In genomic region chr12:26612203-26612602, GRCh38 we compare ENCODE assay signal across 19 cellular contexts.
DNase-seq lines count a peak whose midpoint lies in the region; ATAC-seq and TF ChIP-seq lines count a peak whose summit lies in the region.
"Had no signal": no experiment of that assay in that cellular context is flagged by ENCODE, and none has a peak within 500 bp of the region (broad histone marks: within the 10 kb centered on the region; RNA-seq: fewer than 3 reads in every experiment).

No MANE protein-coding gene starts in this region.

- ATAC-seq in activated CD4-positive, CD25-positive, alpha-beta regulatory T cell treated with anti-CD3 and anti-CD28 coated beads, Interleukin-2, amount 50 U/mL, for 24 hours, result no peak
- ATAC-seq in GM19397 (IDR thresholded peaks at IDR 0.05; ENCODE audit: unreplicated experiment), result no peak
- no peak for ATAC-seq in activated CD4-positive, alpha-beta T cell treated with anti-CD3 and anti-CD28 coated beads for 36 hours

- POLR2A ChIA-PET in HEK293T (lab: Yijun Ruan, JAX), result no interaction called here
- POLR2A ChIA-PET in activated CD4-positive, alpha-beta T cell treated with anti-CD3 and anti-CD28 coated beads for 36 hours (lab: Charles Lee), result no interaction called here

- CTCF ChIA-PET in HEK293T (lab: Yijun Ruan, JAX), result no interaction called here
- CTCF ChIA-PET in activated CD4-positive, alpha-beta T cell treated with anti-CD3 and anti-CD28 coated beads for 36 hours (lab: Charles Lee), result interaction anchor here (0.6 kb wide), 1 partner anchor 21 kb away, joined by 3 read pairs; no protein-coding TSS in a partner anchor

- no peaks in the 10 kb centered on the region for H3K27me3 Mint-ChIP-seq in endothelial cell (ENCODE audit: unreplicated experiment)
- no peaks in the 10 kb centered on the region for H3K27me3 Mint-ChIP-seq in activated CD4-positive, alpha-beta T cell treated with anti-CD3 and anti-CD28 coated beads for 36 hours

- no peaks in the 10 kb centered on the region for H3K9me3 Mint-ChIP-seq in endothelial cell (ENCODE audit: unreplicated experiment)
- no peaks in the 10 kb centered on the region for H3K9me3 Mint-ChIP-seq in activated CD4-positive, alpha-beta T cell treated with anti-CD3 and anti-CD28 coated beads for 36 hours (ENCODE audit: low read depth)
- H3K9me3 Mint-ChIP-seq: CD14-positive monocyte had no signal

- H3K4me3 Mint-ChIP-seq in endothelial cell (ENCODE audit: unreplicated experiment), result no peak overlapping the region
- no peak overlapping the region for H3K4me3 Mint-ChIP-seq in activated CD4-positive, alpha-beta T cell treated with anti-CD3 and anti-CD28 coated beads for 36 hours
- H3K4me3 Mint-ChIP-seq: CD14-positive monocyte had no signal

- no peaks in the 10 kb centered on the region for H3K36me3 Mint-ChIP-seq in endothelial cell (ENCODE audit: low read depth, unreplicated experiment)
- peaks cover 4% of the 10 kb centered on the region for H3K36me3 Mint-ChIP-seq in activated CD4-positive, alpha-beta T cell treated with anti-CD3 and anti-CD28 coated beads for 36 hours (ENCODE audit: low read depth)

- intact Hi-C loops in activated CD4-positive, alpha-beta T cell treated with anti-CD3 and anti-CD28 coated beads for 36 hours (cut with DNase I, micrococcal nuclease), result loop anchor here in 1 of 2 experiments (5.0 to 10.0 kb wide), 2 partner anchors 177 to 490 kb away; no protein-coding TSS in a partner anchor

- TF ChIP-seq CTCF in endothelial cell (IDR thresholded peaks at IDR 0.05; ENCODE audit: unreplicated experiment), result no peak

- DNase-seq in SW480 (ENCODE audit: low spot score) (peak; percentile 63), endothelial cell (ENCODE audit: low spot score) (no peak), midbrain (lab: John Stamatoyannopoulos, UW) (peak; percentile 77), HEK293T (ENCODE audit: extremely low spot score) (no peak)
- DNase-seq in activated CD4-positive, alpha-beta T cell treated with anti-CD3 and anti-CD28 coated beads for 36 hours, result no peak
- DNase-seq: ACHN; DND-41; H7; KG1; NCI-H1417; NCI-H187; NCI-H2107; NCI-H510A; NCI-H748 treated with DMSO at 0.1 percent for 48 hours; NK-92 treated with Interleukin-12 subunit alpha and Interleukin-12 subunit beta, amount 100 ng/mL, for 24 hours; Right ventricle myocardium superior had no signal

- H3K27ac Mint-ChIP-seq in endothelial cell (ENCODE audit: unreplicated experiment), result peak overlapping the region; percentile 79
- no peak overlapping the region for H3K27ac Mint-ChIP-seq in activated CD4-positive, alpha-beta T cell treated with anti-CD3 and anti-CD28 coated beads for 36 hours
- H3K27ac Mint-ChIP-seq: CD14-positive monocyte had no signal

- H3K4me1 Mint-ChIP-seq in endothelial cell (ENCODE audit: unreplicated experiment), result peaks cover 12% of the 10 kb centered on the region
- no peaks in the 10 kb centered on the region for H3K4me1 Mint-ChIP-seq in activated CD4-positive, alpha-beta T cell treated with anti-CD3 and anti-CD28 coated beads for 36 hours
- H3K4me1 Mint-ChIP-seq: CD14-positive monocyte had no signal

TF ChIP-seq in HEK293T, 16 proteins besides CTCF, POLR2A, EP300 and RAD21:
- no peak for TF ChIP-seq NFRKB (IDR thresholded peaks at IDR 0.05)
- TF ChIP-seq L3MBTL2 (conservative IDR thresholded peaks at IDR 0.05), result no peak
- TF ChIP-seq FOXK2 (IDR thresholded peaks at IDR 0.05), result no peak
- no peak for TF ChIP-seq FOXA1 (IDR thresholded peaks at IDR 0.05)
- TF ChIP-seq ARNT (IDR thresholded peaks at IDR 0.05), result no peak
- TF ChIP-seq CTBP1 (IDR thresholded peaks at IDR 0.05; ENCODE audit: borderline replicate concordance), result no peak
- TF ChIP-seq BHLHE40 (IDR thresholded peaks at IDR 0.05; ENCODE audit: borderline replicate concordance), result no peak
- TF ChIP-seq TARDBP (IDR thresholded peaks at IDR 0.05), result no peak
- no peak for TF ChIP-seq LEF1 (IDR thresholded peaks at IDR 0.05; ENCODE audit: borderline replicate concordance)
- no peak for TF ChIP-seq HDGF (IDR thresholded peaks at IDR 0.05; ENCODE audit: borderline replicate concordance)
- TF ChIP-seq FOXM1 (IDR thresholded peaks at IDR 0.05; ENCODE audit: borderline replicate concordance), result no peak
- TF ChIP-seq ZNF384 (IDR thresholded peaks at IDR 0.05), result no peak
- TF ChIP-seq SUZ12 (IDR thresholded peaks at IDR 0.05), result no peak
- no peak for TF ChIP-seq ELF4 (IDR thresholded peaks at IDR 0.05)
- TF ChIP-seq, protein P1, sequence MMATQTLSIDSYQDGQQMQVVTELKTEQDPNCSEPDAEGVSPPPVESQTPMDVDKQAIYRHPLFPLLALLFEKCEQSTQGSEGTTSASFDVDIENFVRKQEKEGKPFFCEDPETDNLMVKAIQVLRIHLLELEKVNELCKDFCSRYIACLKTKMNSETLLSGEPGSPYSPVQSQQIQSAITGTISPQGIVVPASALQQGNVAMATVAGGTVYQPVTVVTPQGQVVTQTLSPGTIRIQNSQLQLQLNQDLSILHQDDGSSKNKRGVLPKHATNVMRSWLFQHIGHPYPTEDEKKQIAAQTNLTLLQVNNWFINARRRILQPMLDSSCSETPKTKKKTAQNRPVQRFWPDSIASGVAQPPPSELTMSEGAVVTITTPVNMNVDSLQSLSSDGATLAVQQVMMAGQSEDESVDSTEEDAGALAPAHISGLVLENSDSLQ (IDR thresholded peaks at IDR 0.05), result no peak
- TF ChIP-seq SP1 (IDR thresholded peaks at IDR 0.05), result no peak

Comparison
In these comparisons a context has a peak if more than half of its experiments do, and no peak if none do; other contexts are left out.
1. DNase-seq: peak in SW480 (single experiment) and midbrain (single experiment); none in endothelial cell (single experiment), HEK293T (single experiment) and activated CD4-positive, alpha-beta T cell treated with anti-CD3 and anti-CD28 coated beads for 36 hours (single experiment).